In genomic region chr12:122979908-122980191, GRCh38 we compare ENCODE assay signal across 1 cellular context.
TF ChIP-seq lines count a peak whose summit lies in the region.

No MANE protein-coding gene starts in this region.

TF ChIP-seq in GM23338, 12 proteins besides CTCF, POLR2A, EP300 and RAD21 (continued from another document):
- TF ChIP-seq ZNF462 (CRISPR knock-in tag; IDR thresholded peaks at IDR 0.05) (no peak), CREB1 (CRISPR knock-in tag; IDR thresholded peaks at IDR 0.05; ENCODE audit: low read depth) (no peak), EZH2phosphoT487 (IDR thresholded peaks at IDR 0.05; ENCODE audit: unreplicated experiment) (no peak), ZNF331 (CRISPR knock-in tag; IDR thresholded peaks at IDR 0.05; ENCODE audit: low read depth) (no peak)
